1 cellular context compared by ENCODE assay signal in genomic region chr15:67542462-67543347, GRCh38.
TF ChIP-seq lines count a peak whose summit lies in the region.

Gene MAP2K5, plus strand, starts transcription at chr15:67542703. Its CDS starts 633 bp downstream, at chr15:67543336.

TF ChIP-seq in HepG2, 621 proteins besides CTCF, POLR2A, EP300 and RAD21 (continued from another document and continues in another):
- TF ChIP-seq ZHX1 (CRISPR knock-in tag; IDR thresholded peaks at IDR 0.05; ENCODE audit: low read depth) (no peak), KMT2A (CRISPR knock-in tag; IDR thresholded peaks at IDR 0.05) (peak; percentile 45; the same call in 1 of the 2 replicates), RFX1 (IDR thresholded peaks at IDR 0.05) (no peak), GFI1 (CRISPR knock-in tag; IDR thresholded peaks at IDR 0.05; ENCODE audit: borderline replicate concordance) (no peak), POLR2AphosphoS2 (IDR thresholded peaks at IDR 0.05; ENCODE audit: low read depth, low read length) (no peak), MYC (CRISPR knock-in tag; IDR thresholded peaks at IDR 0.05; ENCODE audit: borderline replicate concordance) (peak; percentile 88), TBL1XR1 (IDR thresholded peaks at IDR 0.05; ENCODE audit: borderline replicate concordance, low read length, partially characterized antibody) (no peak), SNAPC5 (CRISPR knock-in tag; IDR thresholded peaks at IDR 0.05; ENCODE audit: borderline replicate concordance) (no peak), ZNF710 (CRISPR knock-in tag; IDR thresholded peaks at IDR 0.05; ENCODE audit: borderline replicate concordance) (no peak; the same call in 1 of the 2 replicates), ZMYM3 (CRISPR knock-in tag; IDR thresholded peaks at IDR 0.05) (no peak), ZBTB14 (CRISPR knock-in tag; IDR thresholded peaks at IDR 0.05) (peak; percentile 56; the same call in 1 of the 2 replicates), ZSCAN25 (CRISPR knock-in tag; IDR thresholded peaks at IDR 0.05) (no peak), U2AF1 (optimal IDR thresholded peaks at IDR 0.05; ENCODE audit: low read depth, low read length) (peak; percentile 31), CREB3 (CRISPR knock-in tag; IDR thresholded peaks at IDR 0.05) (no peak), ZNF775 (CRISPR knock-in tag; IDR thresholded peaks at IDR 0.05; ENCODE audit: borderline replicate concordance) (no peak), ZBTB34 (CRISPR knock-in tag; IDR thresholded peaks at IDR 0.05) (no peak), SP5 (CRISPR knock-in tag; IDR thresholded peaks at IDR 0.05; ENCODE audit: borderline replicate concordance, low read depth) (no peak), MAFG (CRISPR knock-in tag; IDR thresholded peaks at IDR 0.05) (no peak), FOXA1 (IDR thresholded peaks at IDR 0.05) (no peak), FOXA1 (CRISPR knock-in tag; IDR thresholded peaks at IDR 0.05) (no peak), ZNF709 (CRISPR knock-in tag; IDR thresholded peaks at IDR 0.05) (no peak), ZNF788 (CRISPR knock-in tag; IDR thresholded peaks at IDR 0.05; ENCODE audit: borderline replicate concordance) (peak; percentile 66; the same call in 1 of the 2 replicates), RBM39 (IDR thresholded peaks at IDR 0.05; ENCODE audit: low read depth, low read length, poor library complexity, severe bottlenecking) (no peak), MEIS2 (CRISPR knock-in tag; IDR thresholded peaks at IDR 0.05) (no peak), SP2 (CRISPR knock-in tag; IDR thresholded peaks at IDR 0.05) (peak; percentile 68), SMARCE1 (IDR thresholded peaks at IDR 0.05; ENCODE audit: borderline replicate concordance) (no peak), ZNF704 (CRISPR knock-in tag; IDR thresholded peaks at IDR 0.05; ENCODE audit: borderline replicate concordance) (no peak), ZNF205 (CRISPR knock-in tag; IDR thresholded peaks at IDR 0.05) (no peak), AGO1 (IDR thresholded peaks at IDR 0.05; ENCODE audit: low read depth, low read length, poor library complexity, severe bottlenecking) (no peak), RFXAP (CRISPR knock-in tag; IDR thresholded peaks at IDR 0.05; ENCODE audit: borderline replicate concordance) (no peak; the same call in 1 of the 2 replicates), CSRNP2 (CRISPR knock-in tag; conservative IDR thresholded peaks at IDR 0.05; ENCODE audit: low read depth) (no peak), WIZ (CRISPR knock-in tag; IDR thresholded peaks at IDR 0.05) (no peak), MLLT10 (CRISPR knock-in tag; IDR thresholded peaks at IDR 0.05) (no peak), ZBTB8A (CRISPR knock-in tag; IDR thresholded peaks at IDR 0.05; ENCODE audit: borderline replicate concordance, low read depth) (no peak), SIX4 (CRISPR knock-in tag; IDR thresholded peaks at IDR 0.05) (no peak), NCOA1 (CRISPR knock-in tag; IDR thresholded peaks at IDR 0.05) (no peak), PBX3 (CRISPR knock-in tag; IDR thresholded peaks at IDR 0.05; ENCODE audit: borderline replicate concordance) (no peak), ZC3H13 (CRISPR knock-in tag; IDR thresholded peaks at IDR 0.05) (no peak), RBAK (CRISPR knock-in tag; IDR thresholded peaks at IDR 0.05) (no peak), ZFP1 (CRISPR knock-in tag; IDR thresholded peaks at IDR 0.05) (no peak), ZNF644 (CRISPR knock-in tag; IDR thresholded peaks at IDR 0.05; ENCODE audit: low read depth) (no peak), STAT5B (CRISPR knock-in tag; IDR thresholded peaks at IDR 0.05) (no peak), MLX (CRISPR knock-in tag; IDR thresholded peaks at IDR 0.05) (no peak), ZNF547 (CRISPR knock-in tag; IDR thresholded peaks at IDR 0.05) (no peak; the same call in 1 of the 2 replicates), REXO4 (CRISPR knock-in tag; IDR thresholded peaks at IDR 0.05; ENCODE audit: borderline replicate concordance) (no peak), PHB2 (IDR thresholded peaks at IDR 0.05; ENCODE audit: partially characterized antibody) (no peak), MXD3 (CRISPR knock-in tag; IDR thresholded peaks at IDR 0.05) (0 out of 2 replicates have a peak, but pooled peaks have one; percentile 8), SOX6 (IDR thresholded peaks at IDR 0.05) (no peak), SOX6 (CRISPR knock-in tag; IDR thresholded peaks at IDR 0.05) (no peak), ZNF30 (CRISPR knock-in tag; IDR thresholded peaks at IDR 0.05) (no peak), XRCC5 (optimal IDR thresholded peaks at IDR 0.05; ENCODE audit: low read length) (peak; percentile 41), RORA (CRISPR knock-in tag; IDR thresholded peaks at IDR 0.05) (no peak), EZH2 (conservative IDR thresholded peaks at IDR 0.05; ENCODE audit: low read depth, low read length) (no peak), NCOA5 (CRISPR knock-in tag; IDR thresholded peaks at IDR 0.05) (no peak), SNAI1 (CRISPR knock-in tag; IDR thresholded peaks at IDR 0.05; ENCODE audit: borderline replicate concordance) (no peak), ZNF160 (CRISPR knock-in tag; IDR thresholded peaks at IDR 0.05) (no peak; the same call in 1 of the 2 replicates), SPEN (CRISPR knock-in tag; IDR thresholded peaks at IDR 0.05; ENCODE audit: low read depth) (peak; percentile 70), GMEB2 (CRISPR knock-in tag; IDR thresholded peaks at IDR 0.05; ENCODE audit: low read depth) (no peak)
